19 cellular contexts compared by ENCODE assay signal in the genomic region with DNA sequence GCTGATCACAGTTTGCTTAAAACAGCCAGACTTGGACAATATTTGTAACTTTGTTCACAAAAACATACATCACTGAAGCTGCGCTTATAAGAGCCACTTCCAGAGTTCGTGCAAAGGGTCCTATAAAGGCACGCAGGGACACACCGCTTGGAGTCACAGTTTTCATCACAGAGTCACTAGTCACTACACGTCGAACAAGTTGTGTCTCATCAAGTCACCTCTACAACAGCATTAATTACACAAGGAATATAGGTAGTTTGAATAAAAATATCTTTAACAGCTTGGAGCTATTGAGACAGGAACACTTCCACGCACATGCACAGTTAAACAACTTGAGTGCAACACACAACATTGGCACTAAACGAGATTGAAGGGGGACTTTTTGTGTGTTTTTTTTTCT. TPM values are rescaled to one million over a fixed set of nuclear protein-coding genes. Genes with fewer than 3 reads are reported as not detected.
A peak's percentile ranks its signal among the peaks of the same experiment; 100 is the strongest.
DNase-seq lines count a peak whose midpoint lies in the region; ATAC-seq and TF ChIP-seq lines count a peak whose summit lies in the region.
"Had no signal": no experiment of that assay in that cellular context is flagged by ENCODE, and none has a peak within 500 bp of the region (broad histone marks: within the 10 kb centered on the region; RNA-seq: fewer than 3 reads in every experiment).

No MANE protein-coding gene starts in this region.

- in situ Hi-C loops in Panc1 (cut with HindIII; ENCODE audit: low pct_unique_long_range_greater_than_20kb, low sequenced_read_pairs) = loop anchor here (5.0 kb wide), 1 partner anchor 284 kb away; no protein-coding TSS in a partner anchor

- ATAC-seq in Panc1 = no peak
- ATAC-seq: naive thymus-derived CD4-positive, alpha-beta T cell had no signal

- H3K9ac ChIP-seq in mesenchymal stem cell (ENCODE audit: low read length) = peak overlapping the region; percentile 97

- H3K36me3 ChIP-seq in Panc1 (ENCODE audit: control insufficient read depth, insufficient read depth, low read length) (no peaks in the 10 kb centered on the region), mesenchymal stem cell (ENCODE audit: control insufficient read depth in 1 of 2, insufficient read depth in 2 of 2, low read depth in 1 of 2, low read length in 2 of 2) (peaks cover 8 to 39% of the 10 kb centered on the region in 2 experiments), stomach (peaks cover 0 to 5% (median 0%) of the 10 kb centered on the region in 4 donors), testis (ENCODE audit: low read depth, missing control alignments) (no peaks in the 10 kb centered on the region)
- H3K36me3 ChIP-seq: left ventricle myocardium inferior, SJCRH30 had no signal

- peaks cover 4% of the 10 kb centered on the region for H3K79me1 ChIP-seq in mesenchymal stem cell (replicated peaks; ENCODE audit: low read length, poor library complexity, severe bottlenecking)

- no peak overlapping the region for H2AFZ ChIP-seq in mesenchymal stem cell (ENCODE audit: low read depth, low read length)

- H3K4me3 Mint-ChIP-seq in activated T-helper 2 cell treated with anti-CD3 and anti-CD28 coated beads, Interferon-gamma antibody, Interleukin-2, Interleukin-4, amounts not matched to agents 10 μg/mL and 5 μg/mL and 100 μg/mL, durations not matched to agents 14 hours and 24 hours and 36 hours (ENCODE audit: low read depth) = no peak overlapping the region
- H3K4me3 Mint-ChIP-seq: CD8-positive, alpha-beta memory T cell; naive thymus-derived CD4-positive, alpha-beta T cell had no signal

- H4K91ac ChIP-seq in mesenchymal stem cell (ENCODE audit: low read length) = no peak overlapping the region

- no peak overlapping the region for H2BK120ac ChIP-seq in mesenchymal stem cell (ENCODE audit: low read depth, low read length)

- POLR2A ChIA-PET in Panc1 (lab: Charles Lee) = no interaction called here

- CTCF ChIA-PET in Panc1 (lab: Charles Lee) = interaction anchor here (0.6 kb wide), 5 partner anchors 13 to 707 kb away, joined by 3 to 9 read pairs (median 7); no protein-coding TSS in a partner anchor

- H4K8ac ChIP-seq in mesenchymal stem cell (ENCODE audit: low read length) = no peak overlapping the region

- H3K4me3 ChIP-seq in Panc1 (ENCODE audit: low read depth in 2 of 2, low read length in 2 of 2) = no peak overlapping the region
- peak overlapping the region in 1 of 2 experiments; percentile 82 for H3K4me3 ChIP-seq in mesenchymal stem cell (ENCODE audit: insufficient read depth in 1 of 2, low read depth in 1 of 2, low read length in 2 of 2)
- H3K4me3 ChIP-seq in stomach = peak overlapping the region; percentile 54 to 67 (median 64)
- no peak overlapping the region for H3K4me3 ChIP-seq in testis

- peak overlapping the region; percentile 65 for H3K4me2 ChIP-seq in mesenchymal stem cell (ENCODE audit: low read length, poor library complexity, severe bottlenecking)

- no peak overlapping the region for H3K4ac ChIP-seq in mesenchymal stem cell (ENCODE audit: low read depth in 1 of 2, low read length in 2 of 2)

- H3K23ac ChIP-seq in mesenchymal stem cell (ENCODE audit: low read length in 2 of 2) = no peak overlapping the region

- no peak overlapping the region for H2BK5ac ChIP-seq in mesenchymal stem cell (ENCODE audit: low read depth, low read length, poor library complexity, severe bottlenecking)

- TSS peak; percentile 81 for BruUV-seq in Panc1 (replicated peaks; lab: Mats Ljungman, UMichigan)

- H2BK15ac ChIP-seq in mesenchymal stem cell (ENCODE audit: low read depth, poor library complexity, severe bottlenecking) = no peak overlapping the region

- H3K9me3 ChIP-seq in Panc1 (ENCODE audit: control insufficient read depth, insufficient read depth, low read depth, low read length) (no peaks in the 10 kb centered on the region), mesenchymal stem cell (ENCODE audit: control insufficient read depth, low read length) (no peaks in the 10 kb centered on the region), stomach (peaks cover 0 to 16% (median 0%) of the 10 kb centered on the region in 4 donors), testis (no peaks in the 10 kb centered on the region)
- H3K9me3 ChIP-seq: left ventricle myocardium inferior, SJCRH30 had no signal

- H3K27ac Mint-ChIP-seq in activated T-helper 2 cell treated with anti-CD3 and anti-CD28 coated beads, Interferon-gamma antibody, Interleukin-2, Interleukin-4, amounts not matched to agents 10 μg/mL and 5 μg/mL and 100 μg/mL, durations not matched to agents 14 hours and 24 hours and 36 hours = no peak overlapping the region
- H3K27ac Mint-ChIP-seq: CD8-positive, alpha-beta memory T cell had no signal

- no peak overlapping the region for H2AK5ac ChIP-seq in mesenchymal stem cell (ENCODE audit: low read length, severe bottlenecking)

- peaks cover 34% of the 10 kb centered on the region for H3K4me1 ChIP-seq in Panc1 (ENCODE audit: control insufficient read depth, insufficient read depth, low read length)
- H3K4me1 ChIP-seq in mesenchymal stem cell (ENCODE audit: control insufficient read depth, insufficient read depth, low read depth, low read length) = peaks cover 8% of the 10 kb centered on the region
- H3K4me1 ChIP-seq in stomach = peaks cover 0 to 45% (median 14%) of the 10 kb centered on the region in 4 donors
- H3K4me1 ChIP-seq in testis = peaks cover 4% of the 10 kb centered on the region

- TF ChIP-seq POLR2A in stomach (IDR thresholded peaks at IDR 0.05) (no peak), testis (IDR thresholded peaks at IDR 0.05) (no peak)

- TF ChIP-seq CTCF in Panc1 (IDR thresholded peaks at IDR 0.05) (no peak), stomach (IDR thresholded peaks at IDR 0.05) (no peak), testis (IDR thresholded peaks at IDR 0.05) (no peak)

- H3K27ac ChIP-seq in Panc1 (ENCODE audit: low read length) (peak overlapping the region; percentile 84), mesenchymal stem cell (ENCODE audit: low read length, poor library complexity, severe bottlenecking) (peak overlapping the region; percentile 16), stomach (peak overlapping the region in 4 of 5 donors; percentile 93 to 99 (median 95)), testis (no peak overlapping the region)
- H3K27ac ChIP-seq: left ventricle myocardium inferior had no signal

- no peak overlapping the region for H3K14ac ChIP-seq in mesenchymal stem cell (ENCODE audit: low read length in 2 of 2)

- H3K18ac ChIP-seq in mesenchymal stem cell (ENCODE audit: low read depth in 1 of 2, low read length in 2 of 2) = no peak overlapping the region

- WGBS in mesenchymal stem cell = 77% methylated on average over 4 of the region's 8 CpGs
- WGBS in stomach, 5 donors = 63 to 79% (median 75%) methylated on average over 8 of the region's 8 CpGs
- WGBS in testis, 2 donors = 84 to 89% methylated on average over 8 of the region's 8 CpGs

- DNase-seq in Panc1 (ENCODE audit: low read depth, low spot score) = no peak
- DNase-seq in ecto neural progenitor cell (ENCODE audit: low spot score) = peak; percentile 24
- no peak for DNase-seq in mesenchymal stem cell
- DNase-seq in stomach = no peak
- no peak for DNase-seq in activated T-helper 2 cell treated with anti-CD3 and anti-CD28 coated beads, Interferon-gamma antibody, Interleukin-2, Interleukin-4, amounts not matched to agents 10 μg/mL and 5 μg/mL and 100 μg/mL, durations not matched to agents 14 hours and 24 hours and 36 hours (ENCODE audit: low spot score)
- no peak for DNase-seq in activated CD8-positive, alpha-beta memory T cell treated with anti-CD3 and anti-CD28 coated beads, Interleukin-2, amount 50 U/mL, for 4 hours
- DNase-seq in testis = no peak
- DNase-seq in amniotic stem cell (lab: John Stamatoyannopoulos, UW) = no peak
- DNase-seq: activated gamma-delta T cell; CD8-positive, alpha-beta memory T cell; DMS79; Karpas-422; left ventricle myocardium inferior; naive thymus-derived CD4-positive, alpha-beta T cell; NCI-H1105; NCI-H526; stimulated activated CD4-positive, alpha-beta T cell treated with anti-CD3 and anti-CD28 coated beads, Interleukin-15, amount 100 ng/mL, for 24 hours; stimulated activated naive CD4-positive, alpha-beta T cell had no signal

- no peak overlapping the region for H2BK12ac ChIP-seq in mesenchymal stem cell (ENCODE audit: low read length in 2 of 2)

- no peaks in the 10 kb centered on the region for H3K9me3 Mint-ChIP-seq in activated T-helper 2 cell treated with anti-CD3 and anti-CD28 coated beads, Interferon-gamma antibody, Interleukin-2, Interleukin-4, amounts not matched to agents 10 μg/mL and 5 μg/mL and 100 μg/mL, durations not matched to agents 14 hours and 24 hours and 36 hours
- H3K9me3 Mint-ChIP-seq: CD8-positive, alpha-beta memory T cell had no signal

- no peaks in the 10 kb centered on the region for H3K27me3 ChIP-seq in Panc1 (ENCODE audit: control insufficient read depth, insufficient read depth, low read length)
- H3K27me3 ChIP-seq in mesenchymal stem cell (ENCODE audit: control insufficient read depth in 1 of 2, insufficient read depth in 1 of 2, low read length in 2 of 2) = no peaks in the 10 kb centered on the region
- H3K27me3 ChIP-seq in stomach = peaks cover 0 to 92% (median 65%) of the 10 kb centered on the region in 3 donors
- H3K27me3 ChIP-seq in testis = no peaks in the 10 kb centered on the region
- H3K27me3 ChIP-seq: SJCRH30 had no signal

- intact Hi-C loops in Panc1 (cut with micrococcal nuclease; ENCODE audit: unreplicated experiment) = no loop called here
- intact Hi-C loops in stomach (cut with DNase I; ENCODE audit: low total_unique reads) = no loop called here
- intact Hi-C loops in activated T-helper 2 cell treated with anti-CD3 and anti-CD28 coated beads, Interferon-gamma antibody, Interleukin-2, Interleukin-4, amounts not matched to agents 10 μg/mL and 5 μg/mL and 100 μg/mL, durations not matched to agents 14 hours and 24 hours and 36 hours (cut with micrococcal nuclease) = no loop called here
- intact Hi-C loops in testis (cut with DNase I; ENCODE audit: low total_unique reads) = no loop called here

- no peak for TF ChIP-seq EP300 in stomach (IDR thresholded peaks at IDR 0.05)

- no peaks in the 10 kb centered on the region for H3K36me3 Mint-ChIP-seq in activated T-helper 2 cell treated with anti-CD3 and anti-CD28 coated beads, Interferon-gamma antibody, Interleukin-2, Interleukin-4, amounts not matched to agents 10 μg/mL and 5 μg/mL and 100 μg/mL, durations not matched to agents 14 hours and 24 hours and 36 hours (ENCODE audit: low read depth)
- H3K36me3 Mint-ChIP-seq: CD8-positive, alpha-beta memory T cell had no signal

- H3K4me1 Mint-ChIP-seq in activated T-helper 2 cell treated with anti-CD3 and anti-CD28 coated beads, Interferon-gamma antibody, Interleukin-2, Interleukin-4, amounts not matched to agents 10 μg/mL and 5 μg/mL and 100 μg/mL, durations not matched to agents 14 hours and 24 hours and 36 hours (ENCODE audit: low read depth) = no peaks in the 10 kb centered on the region
- H3K4me1 Mint-ChIP-seq: CD8-positive, alpha-beta memory T cell had no signal

- peaks cover 30% of the 10 kb centered on the region for H3K27me3 Mint-ChIP-seq in activated T-helper 2 cell treated with anti-CD3 and anti-CD28 coated beads, Interferon-gamma antibody, Interleukin-2, Interleukin-4, amounts not matched to agents 10 μg/mL and 5 μg/mL and 100 μg/mL, durations not matched to agents 14 hours and 24 hours and 36 hours (ENCODE audit: low read depth)

RNA-seq across cellular contexts. Expression of gene HOXA5, which starts 2.3 kb away (rescaled TPM):
- 3.9 TPM for total RNA-seq in Panc1 (2021; ENCODE audit: unreplicated experiment)
- polyA plus RNA-seq in Panc1 (2012; ENCODE audit: insufficient read length) = 3.0 TPM
- polyA plus RNA-seq in mesenchymal stem cell (2013, experiment 1 of 2) = 2.0 TPM
- 2.0 TPM for polyA plus RNA-seq in mesenchymal stem cell (2013, experiment 2 of 2)
- total RNA-seq in stomach = 10 to 100 TPM in 3 of 5 donors, 1 to 10 TPM in 2; 2.9 to 53.1 (median 18.2) TPM
- polyA plus RNA-seq in stomach = 10 to 100 TPM in 1 of 3 donors, 1 to 10 TPM in 2; 7.5 to 12.8 (median 7.8) TPM
- total RNA-seq in activated T-helper 2 cell treated with anti-CD3 and anti-CD28 coated beads, Interferon-gamma antibody, Interleukin-2, Interleukin-4, amounts not matched to agents 10 μg/mL and 5 μg/mL and 100 μg/mL, durations not matched to agents 14 hours and 24 hours and 36 hours = not detected in 2 replicates
- total RNA-seq in testis = under 1 TPM in 1 of 2 donors, not detected in 1; 0.63 TPM
- polyA plus RNA-seq in testis (ENCODE audit: insufficient read depth, low read depth, low replicate concordance) = 7.6 TPM
- total RNA-seq: CD8-positive, alpha-beta memory T cell; left ventricle myocardium inferior had no signal
- polyA plus RNA-seq: CD8-positive, alpha-beta memory T cell; naive thymus-derived CD4-positive, alpha-beta T cell had no signal

RNA-seq across cellular contexts. Expression of gene HOXA6, which starts 6.4 kb away (rescaled TPM):
- 3.3 TPM for total RNA-seq in Panc1 (2021; ENCODE audit: unreplicated experiment)
- 4.8 TPM for polyA plus RNA-seq in Panc1 (2012; ENCODE audit: insufficient read length)
- 0.62 TPM for polyA plus RNA-seq in mesenchymal stem cell (2013, experiment 1 of 2)
- 0.59 TPM for polyA plus RNA-seq in mesenchymal stem cell (2013, experiment 2 of 2)
- 10 to 100 TPM in 1 of 5 donors, 1 to 10 TPM in 1, not detected in 3; 3.7 to 12.7 TPM for total RNA-seq in stomach
- under 1 TPM in 1 of 3 donors, not detected in 2; 0.81 TPM for polyA plus RNA-seq in stomach
- not detected in 2 replicates for total RNA-seq in activated T-helper 2 cell treated with anti-CD3 and anti-CD28 coated beads, Interferon-gamma antibody, Interleukin-2, Interleukin-4, amounts not matched to agents 10 μg/mL and 5 μg/mL and 100 μg/mL, durations not matched to agents 14 hours and 24 hours and 36 hours
- not detected for total RNA-seq in testis
- 0.37 TPM for polyA plus RNA-seq in testis (ENCODE audit: insufficient read depth, low read depth, low replicate concordance)
- total RNA-seq: CD8-positive, alpha-beta memory T cell; left ventricle myocardium inferior had no signal
- polyA plus RNA-seq: CD8-positive, alpha-beta memory T cell; naive thymus-derived CD4-positive, alpha-beta T cell had no signal

RNA-seq across cellular contexts. Expression of gene HOXA4, which starts 10.6 kb away (rescaled TPM):
- total RNA-seq in Panc1 (2021; ENCODE audit: unreplicated experiment) (0.39 TPM), stomach (1 to 10 TPM in 3 of 5 donors, under 1 TPM in 2; 0.55 to 5.8 (median 2.2) TPM), testis (1 to 10 TPM; 1.7 to 3.4 TPM)
- 0.45 TPM for polyA plus RNA-seq in Panc1 (2012; ENCODE audit: insufficient read length)
- polyA plus RNA-seq in mesenchymal stem cell (2013, experiment 1 of 2) = 0.91 TPM
- polyA plus RNA-seq in mesenchymal stem cell (2013, experiment 2 of 2) = 1.1 TPM
- polyA plus RNA-seq in stomach (10 to 100 TPM in 1 of 3 donors, 1 to 10 TPM in 2; 4.4 to 17.0 (median 5.9) TPM), testis (ENCODE audit: insufficient read depth, low read depth, low replicate concordance) (3.3 TPM)
- total RNA-seq in activated T-helper 2 cell treated with anti-CD3 and anti-CD28 coated beads, Interferon-gamma antibody, Interleukin-2, Interleukin-4, amounts not matched to agents 10 μg/mL and 5 μg/mL and 100 μg/mL, durations not matched to agents 14 hours and 24 hours and 36 hours = not detected in 2 replicates
- total RNA-seq: left ventricle myocardium inferior; naive thymus-derived CD4-positive, alpha-beta T cell had no signal

RNA-seq across cellular contexts. Expression of gene HOXA3, which starts 11.2 kb away (rescaled TPM):
- total RNA-seq in Panc1 (2021; ENCODE audit: unreplicated experiment) (30.2 TPM), stomach (10 to 100 TPM in 1 of 5 donors, 1 to 10 TPM in 2, under 1 TPM in 2; 0.87 to 42.6 (median 5.2) TPM), testis (1 to 10 TPM in 1 of 2 donors, under 1 TPM in 1; 0.93 to 2.4 TPM)
- polyA plus RNA-seq in Panc1 (2012; ENCODE audit: insufficient read length) = 16.4 TPM
- 0.39 TPM for polyA plus RNA-seq in mesenchymal stem cell (2013, experiment 1 of 2)
- polyA plus RNA-seq in mesenchymal stem cell (2013, experiment 2 of 2) = 0.51 TPM
- polyA plus RNA-seq in stomach (1 to 10 TPM; 2.8 to 5.2 (median 4.8) TPM), testis (ENCODE audit: insufficient read depth, low read depth, low replicate concordance) (2.8 TPM)
- total RNA-seq in activated T-helper 2 cell treated with anti-CD3 and anti-CD28 coated beads, Interferon-gamma antibody, Interleukin-2, Interleukin-4, amounts not matched to agents 10 μg/mL and 5 μg/mL and 100 μg/mL, durations not matched to agents 14 hours and 24 hours and 36 hours = not detected in 2 replicates
- total RNA-seq: CD8-positive, alpha-beta memory T cell; left ventricle myocardium inferior had no signal
- polyA plus RNA-seq: CD8-positive, alpha-beta memory T cell; naive thymus-derived CD4-positive, alpha-beta T cell had no signal

RNA-seq across cellular contexts. Expression of gene HOXA7, which starts 15.3 kb away (rescaled TPM):
- total RNA-seq in Panc1 (2021; ENCODE audit: unreplicated experiment) = not detected
- not detected for polyA plus RNA-seq in Panc1 (2012; ENCODE audit: insufficient read length)
- polyA plus RNA-seq in mesenchymal stem cell (2013, experiment 1 of 2) = 3.1 TPM
- 3.2 TPM for polyA plus RNA-seq in mesenchymal stem cell (2013, experiment 2 of 2)
- total RNA-seq in stomach = 10 to 100 TPM in 1 of 5 donors, 1 to 10 TPM in 3, not detected in 1; 1.1 to 34.8 (median 3.3) TPM
- 1 to 10 TPM in 1 of 3 donors, under 1 TPM in 2; 0.98 to 7.9 (median 1.00) TPM for polyA plus RNA-seq in stomach
- total RNA-seq in activated T-helper 2 cell treated with anti-CD3 and anti-CD28 coated beads, Interferon-gamma antibody, Interleukin-2, Interleukin-4, amounts not matched to agents 10 μg/mL and 5 μg/mL and 100 μg/mL, durations not matched to agents 14 hours and 24 hours and 36 hours = not detected in 2 replicates
- 1 to 10 TPM; 3.1 to 7.8 TPM for total RNA-seq in testis
- polyA plus RNA-seq in testis (ENCODE audit: insufficient read depth, low read depth, low replicate concordance) = 13.1 TPM
- total RNA-seq: CD8-positive, alpha-beta memory T cell; naive thymus-derived CD4-positive, alpha-beta T cell had no signal
- polyA plus RNA-seq: CD8-positive, alpha-beta memory T cell; naive thymus-derived CD4-positive, alpha-beta T cell had no signal

Comparison
In these comparisons a context has a peak if more than half of its experiments do, and no peak if none do; other contexts are left out.
1. H3K27ac ChIP-seq: peak in Panc1 (single experiment), mesenchymal stem cell (single experiment) and stomach (4 of 5); none in testis (0 of 2).
2. H3K4me3 ChIP-seq: peak in stomach (4 of 4); none in Panc1 (0 of 2) and testis (0 of 2).